ENCODE assay signal across 12 cellular contexts in genomic region chr4:129561886-129562285, GRCh38.
"Had no signal": no experiment of that assay in that cellular context is flagged by ENCODE, and none has a peak within 500 bp of the region (broad histone marks: within the 10 kb centered on the region; RNA-seq: fewer than 3 reads in every experiment).

No MANE protein-coding gene starts in this region.

- H3K9me3 ChIP-seq: ascending aorta, tibial artery, uterus had no signal

- H3K36me3 ChIP-seq: ascending aorta, tibial artery, uterus had no signal

- DNase-seq: activated gamma-delta T cell; activated T-cell treated with anti-CD3 and anti-CD28 coated beads, Interleukin-2, amount 50 U/mL, for 24 hours; foreskin melanocyte; kidney; left ventricle myocardium superior; small intestine; SW 1271; tibial artery; uterus had no signal

- H3K27me3 ChIP-seq: ascending aorta, tibial artery, uterus had no signal

- H3K4me1 ChIP-seq: ascending aorta, tibial artery, uterus had no signal

- H3K4me3 ChIP-seq: ascending aorta, tibial artery, uterus had no signal

- H3K27ac ChIP-seq: ascending aorta, tibial artery, uterus had no signal

- ATAC-seq: activated CD4-positive, CD25-positive, alpha-beta regulatory T cell treated with anti-CD3 and anti-CD28 coated beads, Interleukin-2, amount 50 U/mL, for 24 hours; esophagus mucosa; left ventricle myocardium superior had no signal
